1 cellular context compared by ENCODE assay signal in the genomic region with DNA sequence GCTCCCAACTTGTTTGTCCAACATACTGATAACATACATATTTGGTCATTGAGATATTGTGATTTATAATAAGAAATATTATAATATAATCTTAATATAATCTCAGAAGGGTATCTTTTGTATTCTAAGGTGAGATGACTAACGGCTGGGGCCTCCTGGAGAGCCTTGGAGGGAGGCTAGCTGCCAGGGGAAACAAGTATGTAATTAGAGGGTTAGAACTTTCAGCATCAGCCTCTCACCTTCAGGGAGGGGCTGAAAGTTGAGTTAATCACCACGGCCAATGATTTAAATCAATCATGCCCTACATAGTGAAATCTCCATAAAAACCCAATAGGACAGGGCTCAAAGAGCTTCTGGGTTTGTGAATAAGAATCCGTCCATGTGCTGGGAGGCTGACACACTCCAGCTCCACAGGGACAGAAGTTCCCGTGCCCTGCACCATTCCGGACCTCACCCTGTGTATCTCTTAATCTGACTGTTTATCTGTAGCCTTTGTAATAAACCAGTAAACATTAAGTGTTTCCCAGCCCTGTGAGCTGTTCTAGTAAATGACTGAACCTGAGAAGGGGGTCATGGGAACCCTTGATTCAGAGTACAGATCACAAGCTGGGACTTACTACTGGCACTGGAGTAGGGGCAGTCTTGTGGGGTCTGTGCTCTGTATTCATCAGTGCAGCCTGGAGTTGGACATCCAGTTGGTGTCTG.
TF ChIP-seq lines count a peak whose summit lies in the region.

No MANE protein-coding gene starts in this region.

TF ChIP-seq in HCT116, 20 proteins besides CTCF, POLR2A, EP300 and RAD21 (continued from another document):
- TF ChIP-seq REST (IDR thresholded peaks at IDR 0.05; ENCODE audit: low read depth) (no peak), TCF7L2 (IDR thresholded peaks at IDR 0.05; ENCODE audit: borderline replicate concordance, extremely low read depth, insufficient read depth, insufficient read length) (no peak), EZH2 (IDR thresholded peaks at IDR 0.05) (no peak), JUND (IDR thresholded peaks at IDR 0.05) (no peak), YY1 (IDR thresholded peaks at IDR 0.05; ENCODE audit: extremely low read depth, insufficient replicate concordance, low read depth, low read length) (no peak), EGR1 (IDR thresholded peaks at IDR 0.05; ENCODE audit: low read depth) (no peak), CEBPB (IDR thresholded peaks at IDR 0.05; ENCODE audit: low read depth) (no peak), SRF (IDR thresholded peaks at IDR 0.05; ENCODE audit: low read depth) (no peak)
